ENCODE assay signal across 1 cellular context in genomic region chr7:28166982-28167715, GRCh38.
TF ChIP-seq lines count a peak whose summit lies in the region.

No MANE protein-coding gene starts in this region.

TF ChIP-seq in IMR-90, 13 proteins besides CTCF, POLR2A, EP300 and RAD21 (continued from another document):
- no peak for TF ChIP-seq ELK1 (IDR thresholded peaks at IDR 0.05; ENCODE audit: borderline replicate concordance, low read depth, low read length)
- TF ChIP-seq CEBPB (IDR thresholded peaks at IDR 0.05; ENCODE audit: low read depth, low read length): no peak
- no peak for TF ChIP-seq MXI1 (IDR thresholded peaks at IDR 0.05; ENCODE audit: borderline replicate concordance, low read depth, low read length)
- no peak for TF ChIP-seq USF2 (IDR thresholded peaks at IDR 0.05; ENCODE audit: low read depth, low read length)
- TF ChIP-seq FOS (IDR thresholded peaks at IDR 0.05; ENCODE audit: low read depth, low read length): no peak
- no peak for TF ChIP-seq SMC3 (IDR thresholded peaks at IDR 0.05; ENCODE audit: low read depth, low read length)
- no peak for TF ChIP-seq BHLHE40 (IDR thresholded peaks at IDR 0.05; ENCODE audit: low read depth, low read length)
- TF ChIP-seq RFX5 (IDR thresholded peaks at IDR 0.05; ENCODE audit: low read depth, low read length): no peak
- no peak for TF ChIP-seq NFE2L2 (IDR thresholded peaks at IDR 0.05; ENCODE audit: low read depth, low read length)
TF ChIP-seq in IMR-90: peak in this region for 0.
